In genomic region chr1:234292006-234292405, GRCh38 we compare ENCODE assay signal across 27 cellular contexts.
"Had no signal": no experiment of that assay in that cellular context is flagged by ENCODE, and none has a peak within 500 bp of the region (broad histone marks: within the 10 kb centered on the region; RNA-seq: fewer than 3 reads in every experiment).

No MANE protein-coding gene starts in this region.

- H3K4me3 Mint-ChIP-seq: activated CD4-positive, alpha-beta memory T cell treated with anti-CD3 and anti-CD28 coated beads for 36 hours; activated CD4-positive, alpha-beta T cell treated with anti-CD3 and anti-CD28 coated beads for 36 hours; activated CD4-positive, alpha-beta T cell treated with anti-CD3 and anti-CD28 coated beads, Interleukin-2, amount 10 ng/mL, durations not matched to agents 24 days and 14 days; activated CD8-positive, alpha-beta memory T cell treated with anti-CD3 and anti-CD28 coated beads, Interleukin-2, amount 10 ng/mL, durations not matched to agents 7 days and 5 days; activated CD8-positive, alpha-beta T cell treated with anti-CD3 and anti-CD28 coated beads, Interleukin-2, amount 10 ng/mL, durations not matched to agents 7 days and 5 days; activated naive CD4-positive, alpha-beta T cell treated with anti-CD3 and anti-CD28 coated beads, Interleukin-2, amount 10 ng/mL, durations not matched to agents 7 days and 5 days; activated naive CD8-positive, alpha-beta T cell treated with anti-CD3 and anti-CD28 coated beads, Interleukin-2, amount 10 ng/mL, durations not matched to agents 7 days and 5 days; activated T-cell treated with anti-CD3 and anti-CD28 coated beads, Interleukin-2, amount 50 U/mL, for 72 hours; T-helper 17 cell; T-helper 2 cell treated with Interferon-gamma antibody and Interleukin-4, amounts not matched to agents 5 μg/mL and 100 μg/mL, for 36 hours had no signal

- H3K4me3 ChIP-seq: esophagus squamous epithelium, gastroesophageal sphincter had no signal

- H3K27ac ChIP-seq: brain microvascular endothelial cell, epithelial cell of prostate, esophagus squamous epithelium, gastroesophageal sphincter had no signal

- H3K4me1 Mint-ChIP-seq: activated CD4-positive, alpha-beta T cell treated with anti-CD3 and anti-CD28 coated beads for 36 hours; activated CD4-positive, alpha-beta T cell treated with anti-CD3 and anti-CD28 coated beads, Interleukin-2, amount 10 ng/mL, durations not matched to agents 24 days and 14 days; activated CD8-positive, alpha-beta memory T cell treated with anti-CD3 and anti-CD28 coated beads, Interleukin-2, amount 10 ng/mL, durations not matched to agents 7 days and 5 days; activated naive CD4-positive, alpha-beta T cell treated with anti-CD3 and anti-CD28 coated beads, Interleukin-2, amount 10 ng/mL, durations not matched to agents 7 days and 5 days; activated naive CD8-positive, alpha-beta T cell treated with anti-CD3 and anti-CD28 coated beads, Interleukin-2, amount 10 ng/mL, durations not matched to agents 7 days and 5 days; T-helper 17 cell had no signal

- H3K36me3 ChIP-seq: brain microvascular endothelial cell, esophagus squamous epithelium, gastroesophageal sphincter had no signal

- H3K4me1 ChIP-seq: esophagus squamous epithelium, gastroesophageal sphincter had no signal

- DNase-seq: activated CD4-positive, alpha-beta memory T cell treated with anti-CD3 and anti-CD28 coated beads for 36 hours; activated CD4-positive, alpha-beta T cell treated with anti-CD3 and anti-CD28 coated beads for 36 hours; activated CD4-positive, alpha-beta T cell treated with anti-CD3 and anti-CD28 coated beads, Interleukin-2, amount 10 ng/mL, durations not matched to agents 24 days and 14 days; activated CD4-positive, CD25-positive, alpha-beta regulatory T cell; activated CD4-positive, CD25-positive, alpha-beta regulatory T cell treated with anti-CD3 and anti-CD28 coated beads, Interleukin-2, amount 50 U/mL, for 72 hours; activated CD8-positive, alpha-beta memory T cell treated with anti-CD3 and anti-CD28 coated beads, Interleukin-2, amount 10 ng/mL, durations not matched to agents 7 days and 5 days; activated CD8-positive, alpha-beta memory T cell treated with anti-CD3 and anti-CD28 coated beads, Interleukin-2, amount 50 U/mL, for 4 hours; activated CD8-positive, alpha-beta T cell treated with anti-CD3 and anti-CD28 coated beads, Interleukin-2, amount 10 ng/mL, durations not matched to agents 7 days and 5 days; activated gamma-delta T cell; activated naive CD4-positive, alpha-beta T cell; activated naive CD4-positive, alpha-beta T cell treated with anti-CD3 and anti-CD28 coated beads, Interleukin-2, amount 10 ng/mL, durations not matched to agents 7 days and 5 days; activated naive CD8-positive, alpha-beta T cell treated with anti-CD3 and anti-CD28 coated beads, Interleukin-2, amount 10 ng/mL, durations not matched to agents 7 days and 5 days; activated T-cell treated with anti-CD3 and anti-CD28 coated beads, Interleukin-2, amount 50 U/mL, for 1 hour; activated T-cell treated with anti-CD3 and anti-CD28 coated beads, Interleukin-2, amount 50 U/mL, for 72 hours; brain microvascular endothelial cell; cortex of kidney; dermis blood vessel endothelial cell; effector CD8-positive, alpha-beta T cell; esophagus squamous epithelium; foreskin melanocyte; T-helper 1 cell; T-helper 17 cell; T1000 had no signal

- H3K27me3 ChIP-seq: brain microvascular endothelial cell had no signal

- ATAC-seq: activated CD4-positive, alpha-beta T cell treated with anti-CD3 and anti-CD28 coated beads for 36 hours; activated CD8-positive, alpha-beta memory T cell treated with anti-CD3 and anti-CD28 coated beads, Interleukin-2, amount 10 ng/mL, durations not matched to agents 7 days and 5 days; activated CD8-positive, alpha-beta T cell treated with anti-CD3 and anti-CD28 coated beads, Interleukin-2, amount 10 ng/mL, durations not matched to agents 7 days and 5 days; activated naive CD4-positive, alpha-beta T cell treated with anti-CD3 and anti-CD28 coated beads, Interleukin-2, amount 50 U/mL, for 72 hours; activated T-cell treated with anti-CD3 and anti-CD28 coated beads, Interleukin-2, amount 50 U/mL, for 72 hours; gastroesophageal sphincter; T-helper 17 cell had no signal

- H3K27me3 Mint-ChIP-seq: activated CD8-positive, alpha-beta memory T cell treated with anti-CD3 and anti-CD28 coated beads, Interleukin-2, amount 10 ng/mL, durations not matched to agents 7 days and 5 days; activated naive CD8-positive, alpha-beta T cell treated with anti-CD3 and anti-CD28 coated beads, Interleukin-2, amount 10 ng/mL, durations not matched to agents 7 days and 5 days had no signal
